ENCODE assay signal across 8 cellular contexts in the genomic region with DNA sequence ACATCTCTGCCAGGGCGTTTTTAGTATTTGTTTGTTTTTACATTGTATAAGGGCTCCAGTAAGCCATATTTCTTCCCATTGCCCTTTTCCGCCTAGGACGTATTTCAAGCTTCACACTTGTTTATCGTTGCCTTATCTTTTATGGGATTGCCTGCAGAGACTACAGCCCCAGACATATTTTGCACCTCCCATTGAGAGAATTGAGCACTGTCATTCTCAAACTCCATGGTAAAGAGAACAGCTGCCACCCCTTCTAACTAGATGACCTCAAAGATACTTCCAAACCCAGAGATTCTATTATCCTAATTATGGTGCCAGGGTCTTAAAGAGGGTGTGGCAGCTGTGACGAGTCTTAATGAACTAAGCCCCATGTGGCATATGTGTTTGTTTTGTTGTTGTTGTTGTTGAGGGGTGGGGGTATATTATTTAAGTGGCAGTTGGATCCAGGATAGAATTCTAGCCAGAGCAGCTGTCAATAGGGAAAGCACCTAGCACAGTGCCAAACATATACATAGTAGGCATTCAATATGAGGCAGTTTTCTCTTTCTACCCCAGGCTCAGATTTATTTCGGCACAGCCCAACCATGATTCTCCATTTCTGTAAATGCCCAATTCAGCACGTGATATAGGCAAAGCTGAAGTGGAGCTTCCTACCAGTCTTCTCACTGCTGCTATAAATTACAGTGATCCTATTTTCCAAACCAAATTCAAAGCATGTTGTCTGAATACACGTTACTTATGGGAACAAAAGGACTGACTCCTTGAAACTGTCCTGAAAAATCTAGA. TPM values are rescaled to one million over a fixed set of nuclear protein-coding genes. Genes with fewer than 3 reads are reported as not detected.
DNase-seq lines count a peak whose midpoint lies in the region; ATAC-seq and TF ChIP-seq lines count a peak whose summit lies in the region.

No MANE protein-coding gene starts in this region.

- H3K27me3 Mint-ChIP-seq in CD14-positive monocyte (ENCODE audit: low read depth in 3 of 3) (peaks cover 0 to 2% (median 0%) of the 10 kb centered on the region in 3 donors), neural crest cell (ENCODE audit: low read depth) (no peaks in the 10 kb centered on the region)
- no peaks in the 10 kb centered on the region for H3K27me3 Mint-ChIP-seq in dendritic cell treated with granulocyte-macrophage colony-stimulating factor and Interleukin-4, amounts not matched to agents 40 ng/mL and 50 ng/mL, for 4 days

- H3K4me3 Mint-ChIP-seq in CD14-positive monocyte (peak overlapping the region; percentile 97 to 98), neural crest cell (peak overlapping the region; percentile 99)
- peak overlapping the region; percentile 93 for H3K4me3 Mint-ChIP-seq in dendritic cell treated with granulocyte-macrophage colony-stimulating factor and Interleukin-4, amounts not matched to agents 40 ng/mL and 50 ng/mL, for 4 days

- no peaks in the 10 kb centered on the region for H3K36me3 ChIP-seq in MM.1S (replicated peaks; ENCODE audit: insufficient read depth, low read length)

- peaks cover 13% of the 10 kb centered on the region for H3K4me1 Mint-ChIP-seq in CD14-positive monocyte
- H3K4me1 Mint-ChIP-seq in dendritic cell treated with granulocyte-macrophage colony-stimulating factor and Interleukin-4, amounts not matched to agents 40 ng/mL and 50 ng/mL, for 4 days (ENCODE audit: low read depth), result peaks cover 9% of the 10 kb centered on the region
- H3K4me1 Mint-ChIP-seq in neural crest cell, result peaks cover 36% of the 10 kb centered on the region

- H3K27ac Mint-ChIP-seq in CD14-positive monocyte (peak overlapping the region in 5 of 7 donors; percentile 70 to 99 (median 98)), neural crest cell (ENCODE audit: unreplicated experiment) (peak overlapping the region; percentile 99)
- peak overlapping the region; percentile 86 for H3K27ac Mint-ChIP-seq in dendritic cell treated with granulocyte-macrophage colony-stimulating factor and Interleukin-4, amounts not matched to agents 40 ng/mL and 50 ng/mL, for 4 days

- no peak overlapping the region for H3K27ac ChIP-seq in MM.1S (ENCODE audit: low read length)

- H3K9me3 Mint-ChIP-seq in CD14-positive monocyte, result no peaks in the 10 kb centered on the region
- no peaks in the 10 kb centered on the region for H3K9me3 Mint-ChIP-seq in dendritic cell treated with granulocyte-macrophage colony-stimulating factor and Interleukin-4, amounts not matched to agents 40 ng/mL and 50 ng/mL, for 4 days
- no peaks in the 10 kb centered on the region for H3K9me3 Mint-ChIP-seq in neural crest cell

- peak overlapping the region; percentile 86 for H3K4me2 ChIP-seq in MM.1S (ENCODE audit: low read depth, low read length)

- H3K79me2 ChIP-seq in MM.1S (ENCODE audit: low read length), result no peaks in the 10 kb centered on the region

- peaks cover 6% of the 10 kb centered on the region for H3K4me1 ChIP-seq in MM.1S (ENCODE audit: low read length)

- no peak for DNase-seq in CD14-positive monocyte (ENCODE audit: low spot score)
- no peak for DNase-seq in MM.1S
- DNase-seq in neural crest cell (ENCODE audit: low read depth, low spot score), result no peak
- DNase-seq in omental fat pad (ENCODE audit: low spot score), result no peak
- no peak for DNase-seq in NCI-H1105 treated with DMSO at 0.1 percent for 48 hours (lab: John Stamatoyannopoulos, UW)

- H3K36me3 Mint-ChIP-seq in CD14-positive monocyte, result peaks cover 0 to 4% of the 10 kb centered on the region in 2 donors
- H3K36me3 Mint-ChIP-seq in dendritic cell treated with granulocyte-macrophage colony-stimulating factor and Interleukin-4, amounts not matched to agents 40 ng/mL and 50 ng/mL, for 4 days (ENCODE audit: low read depth), result peaks cover 14% of the 10 kb centered on the region
- peaks cover 9% of the 10 kb centered on the region for H3K36me3 Mint-ChIP-seq in neural crest cell (ENCODE audit: low read depth)

- no peaks in the 10 kb centered on the region for H3K9me2 ChIP-seq in MM.1S (replicated peaks; ENCODE audit: insufficient read depth, low read length)

- H3K27me3 ChIP-seq in MM.1S (replicated peaks; ENCODE audit: insufficient read depth, low read length), result no peaks in the 10 kb centered on the region

- no peaks in the 10 kb centered on the region for H3F3A ChIP-seq in MM.1S (ENCODE audit: insufficient read depth, low read length)

- no peak for ATAC-seq in GM19467 (IDR thresholded peaks at IDR 0.05; ENCODE audit: unreplicated experiment)
- ATAC-seq in omental fat pad (ENCODE audit: low FRiP score), result no peak
- ATAC-seq in HG03196 (IDR thresholded peaks at IDR 0.05; ENCODE audit: unreplicated experiment), result no peak

- no peaks in the 10 kb centered on the region for H4K20me1 ChIP-seq in MM.1S (ENCODE audit: insufficient read depth, low read length)

- TF ChIP-seq CTCF in CD14-positive monocyte (IDR thresholded peaks at IDR 0.05) (no peak), MM.1S (IDR thresholded peaks at IDR 0.05; ENCODE audit: low read length) (no peak), neural crest cell (conservative IDR thresholded peaks at IDR 0.05) (no peak), omental fat pad (IDR thresholded peaks at IDR 0.05) (no peak)

- peak overlapping the region; percentile 56; the same call in 1 of the 2 replicates for H3K9ac ChIP-seq in MM.1S (ENCODE audit: low read length)

- intact Hi-C loops in CD14-positive monocyte (cut with micrococcal nuclease), result loop anchor here in 1 of 2 donors (2.0 kb wide), 1 partner anchor 17 kb away; no protein-coding TSS in a partner anchor
- intact Hi-C loops in dendritic cell treated with granulocyte-macrophage colony-stimulating factor and Interleukin-4, amounts not matched to agents 40 ng/mL and 50 ng/mL, for 4 days (cut with micrococcal nuclease), result loop anchor here (1.0 kb wide), 1 partner anchor 16 kb away; no protein-coding TSS in a partner anchor

- H3K9me3 ChIP-seq in MM.1S (replicated peaks; ENCODE audit: insufficient read depth, low read length), result no peaks in the 10 kb centered on the region

- H3K4me3 ChIP-seq in MM.1S (ENCODE audit: low read length), result peak overlapping the region; percentile 95

- peak overlapping the region; percentile 98 for H2AFZ ChIP-seq in MM.1S (ENCODE audit: low read length)

RNA-seq across cellular contexts. Expression of a gene that starts 0.9 kb away (rescaled TPM):
- polyA plus RNA-seq in CD14-positive monocyte, result 1 to 10 TPM; 1.8 to 3.1 TPM
- total RNA-seq in neural crest cell (99.5 and 103 TPM in 2 replicates), omental fat pad (10 to 100 TPM; 23.2 to 52.8 (median 39.2) TPM)

RNA-seq across cellular contexts. Expression of a gene that starts 23.5 kb away (rescaled TPM):
- polyA plus RNA-seq in CD14-positive monocyte, result under 1 TPM in 1 of 2 donors, not detected in 1; 0.02 TPM
- total RNA-seq in neural crest cell, result 24.3 and 25.2 TPM in 2 replicates
- 10 to 100 TPM in 1 of 4 donors, 1 to 10 TPM in 3; 2.5 to 10.9 (median 5.3) TPM for total RNA-seq in omental fat pad
